In genomic region chr5:147140558-147140957, GRCh38 we compare ENCODE assay signal across 1 cellular context.
TF ChIP-seq lines count a peak whose summit lies in the region.

No MANE protein-coding gene starts in this region.

TF ChIP-seq in HepG2, 621 proteins besides CTCF, POLR2A, EP300 and RAD21 (continued from another document and continues in another):
- peak; percentile 59 for TF ChIP-seq PAXIP1 (CRISPR knock-in tag; conservative IDR thresholded peaks at IDR 0.05)
- no peak for TF ChIP-seq ZSCAN30 (CRISPR knock-in tag; IDR thresholded peaks at IDR 0.05)
- no peak for TF ChIP-seq MTA1 (CRISPR knock-in tag; IDR thresholded peaks at IDR 0.05; ENCODE audit: borderline replicate concordance)
- no peak for TF ChIP-seq ZNF83 (CRISPR knock-in tag; IDR thresholded peaks at IDR 0.05; ENCODE audit: borderline replicate concordance)
- no peak for TF ChIP-seq ZNF263 (CRISPR knock-in tag; IDR thresholded peaks at IDR 0.05)
- TF ChIP-seq ETS1 (CRISPR knock-in tag; IDR thresholded peaks at IDR 0.05) = no peak
- peak; percentile 32; the same call in 1 of the 2 replicates for TF ChIP-seq FOXP1 (IDR thresholded peaks at IDR 0.05)
- peak; percentile 75 for TF ChIP-seq FOXP1 (CRISPR knock-in tag; IDR thresholded peaks at IDR 0.05)
- peak; percentile 63; the same call in 1 of the 2 replicates for TF ChIP-seq FOXK1 (CRISPR knock-in tag; IDR thresholded peaks at IDR 0.05; ENCODE audit: borderline replicate concordance, low read depth)
- no peak for TF ChIP-seq NRL (CRISPR knock-in tag; IDR thresholded peaks at IDR 0.05; ENCODE audit: borderline replicate concordance)
- TF ChIP-seq ZNF576 (CRISPR knock-in tag; IDR thresholded peaks at IDR 0.05) = no peak
- no peak for TF ChIP-seq RFXANK (CRISPR knock-in tag; IDR thresholded peaks at IDR 0.05)
- no peak for TF ChIP-seq SP1 (IDR thresholded peaks at IDR 0.05)
- no peak for TF ChIP-seq SP1 (CRISPR knock-in tag; IDR thresholded peaks at IDR 0.05)
- no peak for TF ChIP-seq XBP1 (CRISPR knock-in tag; IDR thresholded peaks at IDR 0.05)
- no peak for TF ChIP-seq HBP1 (CRISPR knock-in tag; IDR thresholded peaks at IDR 0.05; ENCODE audit: low read depth)
- TF ChIP-seq SPEN (CRISPR knock-in tag; IDR thresholded peaks at IDR 0.05; ENCODE audit: low read depth) = no peak
- TF ChIP-seq HOXA5 (CRISPR knock-in tag; IDR thresholded peaks at IDR 0.05) = no peak
- TF ChIP-seq ATF2 (CRISPR knock-in tag; IDR thresholded peaks at IDR 0.05) = peak; percentile 87
- TF ChIP-seq HMG20A (CRISPR knock-in tag; IDR thresholded peaks at IDR 0.05; ENCODE audit: borderline replicate concordance) = peak; percentile 18; the same call in 1 of the 2 replicates
- TF ChIP-seq PPARG (CRISPR knock-in tag; conservative IDR thresholded peaks at IDR 0.05) = peak; percentile 80
- no peak for TF ChIP-seq GPN1 (CRISPR knock-in tag; IDR thresholded peaks at IDR 0.05; ENCODE audit: borderline replicate concordance)
- TF ChIP-seq ZNF850 (CRISPR knock-in tag; conservative IDR thresholded peaks at IDR 0.05) = no peak
- no peak for TF ChIP-seq ZFYVE20 (CRISPR knock-in tag; IDR thresholded peaks at IDR 0.05; ENCODE audit: borderline replicate concordance, low read depth)
- no peak for TF ChIP-seq ZNF766 (CRISPR knock-in tag; IDR thresholded peaks at IDR 0.05; ENCODE audit: borderline replicate concordance)
- no peak for TF ChIP-seq MLX (CRISPR knock-in tag; IDR thresholded peaks at IDR 0.05)
- TF ChIP-seq ZNF652 (CRISPR knock-in tag; IDR thresholded peaks at IDR 0.05; ENCODE audit: borderline replicate concordance, low read depth) = no peak
- no peak for TF ChIP-seq E2F2 (CRISPR knock-in tag; IDR thresholded peaks at IDR 0.05; ENCODE audit: borderline replicate concordance)
- no peak for TF ChIP-seq TAF1 (CRISPR knock-in tag; IDR thresholded peaks at IDR 0.05)
- no peak for TF ChIP-seq CBX5 (CRISPR knock-in tag; IDR thresholded peaks at IDR 0.05; ENCODE audit: borderline replicate concordance)
- TF ChIP-seq JUN (CRISPR knock-in tag; IDR thresholded peaks at IDR 0.05) = 0 out of 2 replicates have a peak, but pooled peaks have one; percentile 48
- no peak for TF ChIP-seq ZNF615 (CRISPR knock-in tag; IDR thresholded peaks at IDR 0.05; ENCODE audit: borderline replicate concordance)
- peak; percentile 70 for TF ChIP-seq ATF7 (IDR thresholded peaks at IDR 0.05)
- no peak; the same call in 1 of the 2 replicates for TF ChIP-seq ATF7 (CRISPR knock-in tag; IDR thresholded peaks at IDR 0.05)
- no peak for TF ChIP-seq AHDC1 (CRISPR knock-in tag; IDR thresholded peaks at IDR 0.05; ENCODE audit: borderline replicate concordance)
- no peak for TF ChIP-seq ZNF431 (CRISPR knock-in tag; IDR thresholded peaks at IDR 0.05; ENCODE audit: borderline replicate concordance, low read depth)
- TF ChIP-seq RFXAP (CRISPR knock-in tag; IDR thresholded peaks at IDR 0.05; ENCODE audit: borderline replicate concordance) = no peak
- peak; percentile 40; the same call in 1 of the 2 replicates for TF ChIP-seq HOXA3 (CRISPR knock-in tag; IDR thresholded peaks at IDR 0.05)
- TF ChIP-seq HNRNPK (IDR thresholded peaks at IDR 0.05; ENCODE audit: low read depth, low read length, poor library complexity, severe bottlenecking) = no peak
- no peak for TF ChIP-seq TFAP4 (IDR thresholded peaks at IDR 0.05; ENCODE audit: borderline replicate concordance, low read depth)
- TF ChIP-seq CREB1 (IDR thresholded peaks at IDR 0.05) = no peak
- peak; percentile 60 for TF ChIP-seq CREB1 (CRISPR knock-in tag; IDR thresholded peaks at IDR 0.05)
- no peak for TF ChIP-seq MEF2D (CRISPR knock-in tag; IDR thresholded peaks at IDR 0.05)
- no peak for TF ChIP-seq ZNF775 (CRISPR knock-in tag; IDR thresholded peaks at IDR 0.05; ENCODE audit: borderline replicate concordance)
- peak; percentile 38; the same call in 1 of the 2 replicates for TF ChIP-seq NCOA2 (CRISPR knock-in tag; IDR thresholded peaks at IDR 0.05)
- TF ChIP-seq CSRNP2 (CRISPR knock-in tag; conservative IDR thresholded peaks at IDR 0.05; ENCODE audit: low read depth) = no peak
- TF ChIP-seq IRF1 (CRISPR knock-in tag; IDR thresholded peaks at IDR 0.05; ENCODE audit: low read depth) = no peak
